Comparison of ENCODE assay signal across 1 cellular context in the genomic region with DNA sequence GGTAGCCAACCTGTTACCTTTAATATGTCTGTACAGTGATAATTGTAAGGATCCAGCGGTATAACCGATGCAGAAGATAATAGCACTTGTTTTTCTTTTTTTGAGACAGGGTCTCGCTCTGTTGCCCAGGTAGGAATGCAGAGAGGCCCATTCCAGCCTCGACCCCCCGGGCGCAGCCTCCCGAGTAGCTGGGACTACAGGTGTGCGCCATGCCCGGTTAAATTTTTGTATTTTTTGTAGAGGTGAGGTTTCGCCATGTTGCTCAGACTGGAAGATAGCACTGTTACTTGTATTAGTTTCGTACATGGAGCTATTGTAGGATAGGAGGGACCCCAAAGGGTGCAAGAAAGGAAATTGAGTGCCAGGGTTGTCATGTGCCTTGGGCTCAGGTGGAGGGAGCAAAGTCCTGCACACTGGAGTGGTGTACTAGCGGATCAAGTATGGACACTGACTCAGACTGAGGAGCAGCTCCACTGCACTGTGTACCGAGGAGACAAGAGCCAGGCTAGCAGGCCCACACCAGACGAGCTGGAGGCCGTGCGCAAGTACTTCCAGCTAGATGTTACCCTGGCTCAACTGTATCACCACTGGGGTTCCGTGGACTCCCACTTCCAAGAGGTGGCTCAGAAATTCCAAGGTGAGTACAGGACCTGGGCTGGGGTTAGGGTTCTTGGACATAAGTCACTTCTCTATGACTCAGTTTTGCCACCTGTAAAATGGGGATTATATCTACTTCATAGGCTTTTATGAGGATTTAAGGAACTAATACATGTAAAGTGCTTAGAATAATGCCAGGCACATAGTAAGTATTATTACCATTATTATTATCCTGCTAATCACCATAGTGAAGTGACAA.
TF ChIP-seq lines count a peak whose summit lies in the region.

No MANE protein-coding gene starts in this region.

TF ChIP-seq in HepG2, 621 proteins besides CTCF, POLR2A, EP300 and RAD21 (continued from another document and continues in another):
- TF ChIP-seq, protein P1, sequence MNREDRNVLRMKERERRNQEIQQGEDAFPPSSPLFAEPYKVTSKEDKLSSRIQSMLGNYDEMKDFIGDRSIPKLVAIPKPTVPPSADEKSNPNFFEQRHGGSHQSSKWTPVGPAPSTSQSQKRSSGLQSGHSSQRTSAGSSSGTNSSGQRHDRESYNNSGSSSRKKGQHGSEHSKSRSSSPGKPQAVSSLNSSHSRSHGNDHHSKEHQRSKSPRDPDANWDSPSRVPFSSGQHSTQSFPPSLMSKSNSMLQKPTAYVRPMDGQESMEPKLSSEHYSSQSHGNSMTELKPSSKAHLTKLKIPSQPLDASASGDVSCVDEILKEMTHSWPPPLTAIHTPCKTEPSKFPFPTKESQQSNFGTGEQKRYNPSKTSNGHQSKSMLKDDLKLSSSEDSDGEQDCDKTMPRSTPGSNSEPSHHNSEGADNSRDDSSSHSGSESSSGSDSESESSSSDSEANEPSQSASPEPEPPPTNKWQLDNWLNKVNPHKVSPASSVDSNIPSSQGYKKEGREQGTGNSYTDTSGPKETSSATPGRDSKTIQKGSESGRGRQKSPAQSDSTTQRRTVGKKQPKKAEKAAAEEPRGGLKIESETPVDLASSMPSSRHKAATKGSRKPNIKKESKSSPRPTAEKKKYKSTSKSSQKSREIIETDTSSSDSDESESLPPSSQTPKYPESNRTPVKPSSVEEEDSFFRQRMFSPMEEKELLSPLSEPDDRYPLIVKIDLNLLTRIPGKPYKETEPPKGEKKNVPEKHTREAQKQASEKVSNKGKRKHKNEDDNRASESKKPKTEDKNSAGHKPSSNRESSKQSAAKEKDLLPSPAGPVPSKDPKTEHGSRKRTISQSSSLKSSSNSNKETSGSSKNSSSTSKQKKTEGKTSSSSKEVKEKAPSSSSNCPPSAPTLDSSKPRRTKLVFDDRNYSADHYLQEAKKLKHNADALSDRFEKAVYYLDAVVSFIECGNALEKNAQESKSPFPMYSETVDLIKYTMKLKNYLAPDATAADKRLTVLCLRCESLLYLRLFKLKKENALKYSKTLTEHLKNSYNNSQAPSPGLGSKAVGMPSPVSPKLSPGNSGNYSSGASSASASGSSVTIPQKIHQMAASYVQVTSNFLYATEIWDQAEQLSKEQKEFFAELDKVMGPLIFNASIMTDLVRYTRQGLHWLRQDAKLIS (CRISPR knock-in tag; IDR thresholded peaks at IDR 0.05): no peak
- TF ChIP-seq ZNF235 (CRISPR knock-in tag; IDR thresholded peaks at IDR 0.05; ENCODE audit: borderline replicate concordance) (no peak), TCF7L2 (IDR thresholded peaks at IDR 0.05; ENCODE audit: low read depth, low read length) (no peak), MXD4 (CRISPR knock-in tag; IDR thresholded peaks at IDR 0.05) (peak; percentile 63; the same call in 1 of the 2 replicates), THAP11 (CRISPR knock-in tag; IDR thresholded peaks at IDR 0.05) (no peak), TOPORS (CRISPR knock-in tag; IDR thresholded peaks at IDR 0.05) (0 out of 2 replicates have a peak, but pooled peaks have one; percentile 13), SOX13 (IDR thresholded peaks at IDR 0.05) (0 out of 2 replicates have a peak, but pooled peaks have one; percentile 1), SOX13 (CRISPR knock-in tag; conservative IDR thresholded peaks at IDR 0.05 in 1 of 2, IDR thresholded peaks at IDR 0.05 in 1 of 2) (no peak), ZNF792 (CRISPR knock-in tag; IDR thresholded peaks at IDR 0.05) (0 out of 2 replicates have a peak, but pooled peaks have one; percentile 26), ZNF766 (CRISPR knock-in tag; IDR thresholded peaks at IDR 0.05; ENCODE audit: borderline replicate concordance) (no peak), ZNF891 (CRISPR knock-in tag; IDR thresholded peaks at IDR 0.05) (no peak), ZBTB7B (CRISPR knock-in tag; IDR thresholded peaks at IDR 0.05) (no peak), ZNF709 (CRISPR knock-in tag; IDR thresholded peaks at IDR 0.05) (no peak), BCL6 (CRISPR knock-in tag; IDR thresholded peaks at IDR 0.05) (no peak), JUNB (CRISPR knock-in tag; IDR thresholded peaks at IDR 0.05; ENCODE audit: borderline replicate concordance) (no peak), ZFP36 (IDR thresholded peaks at IDR 0.05; ENCODE audit: borderline replicate concordance, low read depth, low read length, partially characterized antibody) (no peak), ZFP62 (CRISPR knock-in tag; IDR thresholded peaks at IDR 0.05) (no peak), ZNF556 (CRISPR knock-in tag; IDR thresholded peaks at IDR 0.05; ENCODE audit: borderline replicate concordance) (no peak), ZNF629 (CRISPR knock-in tag; conservative IDR thresholded peaks at IDR 0.05) (peak; percentile 97), SATB2 (CRISPR knock-in tag; IDR thresholded peaks at IDR 0.05) (no peak), KLF11 (CRISPR knock-in tag; IDR thresholded peaks at IDR 0.05) (no peak), MXI1 (IDR thresholded peaks at IDR 0.05; ENCODE audit: borderline replicate concordance, low read depth, low read length) (peak; percentile 29; the same call in 1 of the 3 replicates), CREM (IDR thresholded peaks at IDR 0.05) (no peak), CREM (CRISPR knock-in tag; IDR thresholded peaks at IDR 0.05) (no peak), ZNF598 (CRISPR knock-in tag; IDR thresholded peaks at IDR 0.05; ENCODE audit: borderline replicate concordance) (no peak), XRCC5 (optimal IDR thresholded peaks at IDR 0.05; ENCODE audit: low read length) (peak; percentile 21), ZMYM3 (CRISPR knock-in tag; IDR thresholded peaks at IDR 0.05) (peak; percentile 74), MED1 (CRISPR knock-in tag; IDR thresholded peaks at IDR 0.05) (no peak), JARID2 (CRISPR knock-in tag; IDR thresholded peaks at IDR 0.05; ENCODE audit: insufficient replicate concordance) (no peak)
- TF ChIP-seq, protein P2, sequence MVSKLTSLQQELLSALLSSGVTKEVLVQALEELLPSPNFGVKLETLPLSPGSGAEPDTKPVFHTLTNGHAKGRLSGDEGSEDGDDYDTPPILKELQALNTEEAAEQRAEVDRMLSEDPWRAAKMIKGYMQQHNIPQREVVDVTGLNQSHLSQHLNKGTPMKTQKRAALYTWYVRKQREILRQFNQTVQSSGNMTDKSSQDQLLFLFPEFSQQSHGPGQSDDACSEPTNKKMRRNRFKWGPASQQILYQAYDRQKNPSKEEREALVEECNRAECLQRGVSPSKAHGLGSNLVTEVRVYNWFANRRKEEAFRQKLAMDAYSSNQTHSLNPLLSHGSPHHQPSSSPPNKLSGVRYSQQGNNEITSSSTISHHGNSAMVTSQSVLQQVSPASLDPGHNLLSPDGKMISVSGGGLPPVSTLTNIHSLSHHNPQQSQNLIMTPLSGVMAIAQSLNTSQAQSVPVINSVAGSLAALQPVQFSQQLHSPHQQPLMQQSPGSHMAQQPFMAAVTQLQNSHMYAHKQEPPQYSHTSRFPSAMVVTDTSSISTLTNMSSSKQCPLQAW (CRISPR knock-in tag; IDR thresholded peaks at IDR 0.05): no peak
- TF ChIP-seq, protein P3, sequence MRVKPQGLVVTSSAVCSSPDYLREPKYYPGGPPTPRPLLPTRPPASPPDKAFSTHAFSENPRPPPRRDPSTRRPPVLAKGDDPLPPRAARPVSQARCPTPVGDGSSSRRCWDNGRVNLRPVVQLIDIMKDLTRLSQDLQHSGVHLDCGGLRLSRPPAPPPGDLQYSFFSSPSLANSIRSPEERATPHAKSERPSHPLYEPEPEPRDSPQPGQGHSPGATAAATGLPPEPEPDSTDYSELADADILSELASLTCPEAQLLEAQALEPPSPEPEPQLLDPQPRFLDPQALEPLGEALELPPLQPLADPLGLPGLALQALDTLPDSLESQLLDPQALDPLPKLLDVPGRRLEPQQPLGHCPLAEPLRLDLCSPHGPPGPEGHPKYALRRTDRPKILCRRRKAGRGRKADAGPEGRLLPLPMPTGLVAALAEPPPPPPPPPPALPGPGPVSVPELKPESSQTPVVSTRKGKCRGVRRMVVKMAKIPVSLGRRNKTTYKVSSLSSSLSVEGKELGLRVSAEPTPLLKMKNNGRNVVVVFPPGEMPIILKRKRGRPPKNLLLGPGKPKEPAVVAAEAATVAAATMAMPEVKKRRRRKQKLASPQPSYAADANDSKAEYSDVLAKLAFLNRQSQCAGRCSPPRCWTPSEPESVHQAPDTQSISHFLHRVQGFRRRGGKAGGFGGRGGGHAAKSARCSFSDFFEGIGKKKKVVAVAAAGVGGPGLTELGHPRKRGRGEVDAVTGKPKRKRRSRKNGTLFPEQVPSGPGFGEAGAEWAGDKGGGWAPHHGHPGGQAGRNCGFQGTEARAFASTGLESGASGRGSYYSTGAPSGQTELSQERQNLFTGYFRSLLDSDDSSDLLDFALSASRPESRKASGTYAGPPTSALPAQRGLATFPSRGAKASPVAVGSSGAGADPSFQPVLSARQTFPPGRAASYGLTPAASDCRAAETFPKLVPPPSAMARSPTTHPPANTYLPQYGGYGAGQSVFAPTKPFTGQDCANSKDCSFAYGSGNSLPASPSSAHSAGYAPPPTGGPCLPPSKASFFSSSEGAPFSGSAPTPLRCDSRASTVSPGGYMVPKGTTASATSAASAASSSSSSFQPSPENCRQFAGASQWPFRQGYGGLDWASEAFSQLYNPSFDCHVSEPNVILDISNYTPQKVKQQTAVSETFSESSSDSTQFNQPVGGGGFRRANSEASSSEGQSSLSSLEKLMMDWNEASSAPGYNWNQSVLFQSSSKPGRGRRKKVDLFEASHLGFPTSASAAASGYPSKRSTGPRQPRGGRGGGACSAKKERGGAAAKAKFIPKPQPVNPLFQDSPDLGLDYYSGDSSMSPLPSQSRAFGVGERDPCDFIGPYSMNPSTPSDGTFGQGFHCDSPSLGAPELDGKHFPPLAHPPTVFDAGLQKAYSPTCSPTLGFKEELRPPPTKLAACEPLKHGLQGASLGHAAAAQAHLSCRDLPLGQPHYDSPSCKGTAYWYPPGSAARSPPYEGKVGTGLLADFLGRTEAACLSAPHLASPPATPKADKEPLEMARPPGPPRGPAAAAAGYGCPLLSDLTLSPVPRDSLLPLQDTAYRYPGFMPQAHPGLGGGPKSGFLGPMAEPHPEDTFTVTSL (CRISPR knock-in tag; IDR thresholded peaks at IDR 0.05; ENCODE audit: borderline replicate concordance): no peak
- TF ChIP-seq, protein P4, sequence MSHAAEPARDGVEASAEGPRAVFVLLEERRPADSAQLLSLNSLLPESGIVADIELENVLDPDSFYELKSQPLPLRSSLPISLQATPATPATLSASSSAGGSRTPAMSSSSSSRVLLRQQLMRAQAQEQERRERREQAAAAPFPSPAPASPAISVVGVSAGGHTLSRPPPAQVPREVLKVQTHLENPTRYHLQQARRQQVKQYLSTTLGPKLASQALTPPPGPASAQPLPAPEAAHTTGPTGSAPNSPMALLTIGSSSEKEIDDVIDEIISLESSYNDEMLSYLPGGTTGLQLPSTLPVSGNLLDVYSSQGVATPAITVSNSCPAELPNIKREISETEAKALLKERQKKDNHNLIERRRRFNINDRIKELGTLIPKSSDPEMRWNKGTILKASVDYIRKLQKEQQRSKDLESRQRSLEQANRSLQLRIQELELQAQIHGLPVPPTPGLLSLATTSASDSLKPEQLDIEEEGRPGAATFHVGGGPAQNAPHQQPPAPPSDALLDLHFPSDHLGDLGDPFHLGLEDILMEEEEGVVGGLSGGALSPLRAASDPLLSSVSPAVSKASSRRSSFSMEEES (CRISPR knock-in tag; IDR thresholded peaks at IDR 0.05): peak; percentile 65; the same call in 1 of the 2 replicates
- TF ChIP-seq, protein P5, sequence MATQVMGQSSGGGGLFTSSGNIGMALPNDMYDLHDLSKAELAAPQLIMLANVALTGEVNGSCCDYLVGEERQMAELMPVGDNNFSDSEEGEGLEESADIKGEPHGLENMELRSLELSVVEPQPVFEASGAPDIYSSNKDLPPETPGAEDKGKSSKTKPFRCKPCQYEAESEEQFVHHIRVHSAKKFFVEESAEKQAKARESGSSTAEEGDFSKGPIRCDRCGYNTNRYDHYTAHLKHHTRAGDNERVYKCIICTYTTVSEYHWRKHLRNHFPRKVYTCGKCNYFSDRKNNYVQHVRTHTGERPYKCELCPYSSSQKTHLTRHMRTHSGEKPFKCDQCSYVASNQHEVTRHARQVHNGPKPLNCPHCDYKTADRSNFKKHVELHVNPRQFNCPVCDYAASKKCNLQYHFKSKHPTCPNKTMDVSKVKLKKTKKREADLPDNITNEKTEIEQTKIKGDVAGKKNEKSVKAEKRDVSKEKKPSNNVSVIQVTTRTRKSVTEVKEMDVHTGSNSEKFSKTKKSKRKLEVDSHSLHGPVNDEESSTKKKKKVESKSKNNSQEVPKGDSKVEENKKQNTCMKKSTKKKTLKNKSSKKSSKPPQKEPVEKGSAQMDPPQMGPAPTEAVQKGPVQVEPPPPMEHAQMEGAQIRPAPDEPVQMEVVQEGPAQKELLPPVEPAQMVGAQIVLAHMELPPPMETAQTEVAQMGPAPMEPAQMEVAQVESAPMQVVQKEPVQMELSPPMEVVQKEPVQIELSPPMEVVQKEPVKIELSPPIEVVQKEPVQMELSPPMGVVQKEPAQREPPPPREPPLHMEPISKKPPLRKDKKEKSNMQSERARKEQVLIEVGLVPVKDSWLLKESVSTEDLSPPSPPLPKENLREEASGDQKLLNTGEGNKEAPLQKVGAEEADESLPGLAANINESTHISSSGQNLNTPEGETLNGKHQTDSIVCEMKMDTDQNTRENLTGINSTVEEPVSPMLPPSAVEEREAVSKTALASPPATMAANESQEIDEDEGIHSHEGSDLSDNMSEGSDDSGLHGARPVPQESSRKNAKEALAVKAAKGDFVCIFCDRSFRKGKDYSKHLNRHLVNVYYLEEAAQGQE (IDR thresholded peaks at IDR 0.05; ENCODE audit: borderline replicate concordance in 1 of 2, low read depth in 1 of 2, low read length in 2 of 2): no peak
- TF ChIP-seq, protein P6, sequence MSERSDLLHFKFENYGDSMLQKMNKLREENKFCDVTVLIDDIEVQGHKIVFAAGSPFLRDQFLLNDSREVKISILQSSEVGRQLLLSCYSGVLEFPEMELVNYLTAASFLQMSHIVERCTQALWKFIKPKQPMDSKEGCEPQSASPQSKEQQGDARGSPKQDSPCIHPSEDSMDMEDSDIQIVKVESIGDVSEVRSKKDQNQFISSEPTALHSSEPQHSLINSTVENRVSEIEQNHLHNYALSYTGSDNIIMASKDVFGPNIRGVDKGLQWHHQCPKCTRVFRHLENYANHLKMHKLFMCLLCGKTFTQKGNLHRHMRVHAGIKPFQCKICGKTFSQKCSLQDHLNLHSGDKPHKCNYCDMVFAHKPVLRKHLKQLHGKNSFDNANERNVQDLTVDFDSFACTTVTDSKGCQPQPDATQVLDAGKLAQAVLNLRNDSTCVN (CRISPR knock-in tag; IDR thresholded peaks at IDR 0.05; ENCODE audit: borderline replicate concordance): 0 out of 2 replicates have a peak, but pooled peaks have one; percentile 12
- TF ChIP-seq, protein P7, sequence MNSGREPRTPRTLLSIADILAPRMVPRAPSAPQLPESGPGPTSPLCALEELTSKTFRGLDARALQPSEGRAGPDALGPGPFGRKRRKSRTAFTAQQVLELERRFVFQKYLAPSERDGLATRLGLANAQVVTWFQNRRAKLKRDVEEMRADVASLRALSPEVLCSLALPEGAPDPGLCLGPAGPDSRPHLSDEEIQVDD (CRISPR knock-in tag; IDR thresholded peaks at IDR 0.05; ENCODE audit: borderline replicate concordance): no peak
- TF ChIP-seq, protein P8, sequence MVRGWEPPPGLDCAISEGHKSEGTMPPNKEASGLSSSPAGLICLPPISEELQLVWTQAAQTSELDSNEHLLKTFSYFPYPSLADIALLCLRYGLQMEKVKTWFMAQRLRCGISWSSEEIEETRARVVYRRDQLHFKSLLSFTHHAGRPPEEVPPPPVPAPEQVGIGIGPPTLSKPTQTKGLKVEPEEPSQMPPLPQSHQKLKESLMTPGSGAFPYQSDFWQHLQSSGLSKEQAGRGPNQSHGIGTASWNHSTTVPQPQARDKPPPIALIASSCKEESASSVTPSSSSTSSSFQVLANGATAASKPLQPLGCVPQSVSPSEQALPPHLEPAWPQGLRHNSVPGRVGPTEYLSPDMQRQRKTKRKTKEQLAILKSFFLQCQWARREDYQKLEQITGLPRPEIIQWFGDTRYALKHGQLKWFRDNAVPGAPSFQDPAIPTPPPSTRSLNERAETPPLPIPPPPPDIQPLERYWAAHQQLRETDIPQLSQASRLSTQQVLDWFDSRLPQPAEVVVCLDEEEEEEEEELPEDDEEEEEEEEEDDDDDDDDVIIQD (CRISPR knock-in tag; IDR thresholded peaks at IDR 0.05; ENCODE audit: low read depth): no peak
